ENCODE assay signal across 28 cellular contexts in genomic region chr6:2984738-2985381, GRCh38. TPM values are rescaled to one million over a fixed set of nuclear protein-coding genes. Genes with fewer than 3 reads are reported as not detected.
DNase-seq lines count a peak whose midpoint lies in the region; ATAC-seq, FAIRE-seq and TF ChIP-seq lines count a peak whose summit lies in the region.
"Had no signal": no experiment of that assay in that cellular context is flagged by ENCODE, and none has a peak within 500 bp of the region (broad histone marks: within the 10 kb centered on the region; RNA-seq: fewer than 3 reads in every experiment).

No MANE protein-coding gene starts in this region.

- no peaks in the 10 kb centered on the region for H3K9me3 Mint-ChIP-seq in astrocyte (ENCODE audit: unreplicated experiment)
- H3K9me3 Mint-ChIP-seq: activated CD4-positive, alpha-beta memory T cell treated with anti-CD3 and anti-CD28 coated beads, Interleukin-2, amount 10 ng/mL, durations not matched to agents 7 days and 5 days; activated naive CD8-positive, alpha-beta T cell treated with anti-CD3 and anti-CD28 coated beads, Interleukin-2, amount 10 ng/mL, durations not matched to agents 7 days and 5 days; central memory CD8-positive, alpha-beta T cell; nephron progenitor cell had no signal

- H3K4me2 ChIP-seq in astrocyte (ENCODE audit: low read length) (no peak overlapping the region), mesenchymal stem cell (ENCODE audit: low read length, poor library complexity, severe bottlenecking) (no peak overlapping the region)
- H3K4me2 ChIP-seq: hepatocyte had no signal

- H2BK15ac ChIP-seq in mesenchymal stem cell (ENCODE audit: low read depth, poor library complexity, severe bottlenecking) = no peak overlapping the region

- H2BK5ac ChIP-seq in mesenchymal stem cell (ENCODE audit: low read depth, low read length, poor library complexity, severe bottlenecking) = no peak overlapping the region

- no peaks in the 10 kb centered on the region for H3K36me3 ChIP-seq in HUES64 (ENCODE audit: insufficient read depth, low read length)
- no peaks in the 10 kb centered on the region for H3K36me3 ChIP-seq in astrocyte (ENCODE audit: insufficient read depth, low read length)
- H3K36me3 ChIP-seq in mesenchymal stem cell (ENCODE audit: control insufficient read depth in 1 of 2, insufficient read depth in 2 of 2, low read depth in 1 of 2, low read length in 2 of 2) = no peaks in the 10 kb centered on the region
- H3K36me3 ChIP-seq in transverse colon = no peaks in the 10 kb centered on the region
- no peaks in the 10 kb centered on the region for H3K36me3 ChIP-seq in lower lobe of right lung
- H3K36me3 ChIP-seq: ascending aorta, gastroesophageal sphincter, left ventricle myocardium inferior had no signal

- H3K27me3 ChIP-seq in HUES64 (ENCODE audit: insufficient read depth, low read length) (no peaks in the 10 kb centered on the region), astrocyte (ENCODE audit: insufficient read depth, low read length) (no peaks in the 10 kb centered on the region), mesenchymal stem cell (ENCODE audit: control insufficient read depth in 1 of 2, insufficient read depth in 1 of 2, low read length in 2 of 2) (no peaks in the 10 kb centered on the region), transverse colon (no peaks in the 10 kb centered on the region), lower lobe of right lung (ENCODE audit: low read depth) (no peaks in the 10 kb centered on the region)
- H3K27me3 ChIP-seq: ascending aorta, gastroesophageal sphincter, hepatocyte, testis had no signal

- H3K4me3 ChIP-seq in HUES64 (ENCODE audit: low read length) = no peak overlapping the region
- no peak overlapping the region for H3K4me3 ChIP-seq in astrocyte (ENCODE audit: insufficient read depth, low read depth, low read length)
- no peak overlapping the region for H3K4me3 ChIP-seq in mesenchymal stem cell (ENCODE audit: insufficient read depth in 1 of 2, low read depth in 1 of 2, low read length in 2 of 2)
- H3K4me3 ChIP-seq in transverse colon = peak overlapping the region in 1 of 4 donors; percentile 7
- H3K4me3 ChIP-seq in lower lobe of right lung = no peak overlapping the region
- no peak overlapping the region for H3K4me3 ChIP-seq in lower leg skin (ENCODE audit: low read depth, poor library complexity, severe bottlenecking)
- H3K4me3 ChIP-seq: ascending aorta, gastroesophageal sphincter, hepatocyte, left ventricle myocardium inferior, testis had no signal

- H3K14ac ChIP-seq in mesenchymal stem cell (ENCODE audit: low read length in 2 of 2) = no peak overlapping the region

- H2AFZ ChIP-seq in astrocyte (ENCODE audit: low read depth, low read length) (no peak overlapping the region), mesenchymal stem cell (ENCODE audit: low read depth, low read length) (no peak overlapping the region)
- H2AFZ ChIP-seq: hepatocyte had no signal

- no peak overlapping the region for H2BK120ac ChIP-seq in mesenchymal stem cell (ENCODE audit: low read depth, low read length)

- ATAC-seq in lower lobe of right lung (no peak), HG03039 (IDR thresholded peaks at IDR 0.05; ENCODE audit: unreplicated experiment) (no peak), GM18519 (IDR thresholded peaks at IDR 0.05; ENCODE audit: low FRiP score, unreplicated experiment) (no peak)
- ATAC-seq: activated CD4-positive, CD25-positive, alpha-beta regulatory T cell treated with anti-CD3 and anti-CD28 coated beads, Interleukin-2, amount 50 U/mL, for 24 hours; gastroesophageal sphincter had no signal

- no peak for TF ChIP-seq CTCF in astrocyte (IDR thresholded peaks at IDR 0.05; ENCODE audit: insufficient read depth, low read depth, low read length)
- no peak for TF ChIP-seq CTCF in transverse colon (IDR thresholded peaks at IDR 0.05)
- TF ChIP-seq CTCF in lower lobe of right lung (IDR thresholded peaks at IDR 0.05) = no peak
- no peak for TF ChIP-seq CTCF in lower leg skin (IDR thresholded peaks at IDR 0.05)

- no peak for DNase-seq in astrocyte (ENCODE audit: low read depth)
- DNase-seq in mesenchymal stem cell = no peak
- peak; percentile 43 for DNase-seq in transverse colon
- no peak for DNase-seq in lower lobe of right lung
- DNase-seq in lower leg skin (ENCODE audit: low spot score in 2 of 2) = no peak
- DNase-seq: activated CD4-positive, alpha-beta memory T cell treated with anti-CD3 and anti-CD28 coated beads, Interleukin-2, amount 10 ng/mL, durations not matched to agents 7 days and 5 days; activated gamma-delta T cell; activated naive CD8-positive, alpha-beta T cell treated with anti-CD3 and anti-CD28 coated beads, Interleukin-2, amount 10 ng/mL, durations not matched to agents 7 days and 5 days; C1 segment of cervical spinal cord; dermis blood vessel endothelial cell; DMS79 treated with DMSO at 0.1 percent for 48 hours; left ventricle myocardium inferior; NCI-H1105; NCI-H1930; NCI-H69; nephron progenitor cell; stimulated activated naive CD4-positive, alpha-beta T cell; testis had no signal

- H3K79me2 ChIP-seq in astrocyte (ENCODE audit: insufficient read depth, low read length) = no peaks in the 10 kb centered on the region
- H3K79me2 ChIP-seq: hepatocyte had no signal

- no peak overlapping the region for H4K91ac ChIP-seq in mesenchymal stem cell (ENCODE audit: low read length)

- H2AK5ac ChIP-seq in mesenchymal stem cell (ENCODE audit: low read length, severe bottlenecking) = no peak overlapping the region

- no peak for TF ChIP-seq EP300 in transverse colon (IDR thresholded peaks at IDR 0.05; ENCODE audit: low read depth)

- H3K27ac ChIP-seq in HUES64 (ENCODE audit: low read depth, low read length) (peak overlapping the region; percentile 34; the same call in 1 of the 2 replicates), astrocyte (ENCODE audit: low read depth, low read length) (no peak overlapping the region), mesenchymal stem cell (ENCODE audit: low read length, poor library complexity, severe bottlenecking) (no peak overlapping the region), transverse colon (peak overlapping the region; percentile 97 to 99 (median 98)), lower lobe of right lung (no peak overlapping the region)
- H3K27ac ChIP-seq: ascending aorta, gastroesophageal sphincter, left ventricle myocardium inferior, testis had no signal

- in situ Hi-C loops in transverse colon (cut with MboI; ENCODE audit: low pct_ligation_motif_present in 1 of 4, low pct_unique_long_range_greater_than_20kb in 1 of 4, low sequenced_read_pairs in 3 of 4) = no loop called here

- no peak overlapping the region for H3K4ac ChIP-seq in mesenchymal stem cell (ENCODE audit: low read depth in 1 of 2, low read length in 2 of 2)

- H2BK12ac ChIP-seq in mesenchymal stem cell (ENCODE audit: low read length in 2 of 2) = no peak overlapping the region

- no peaks in the 10 kb centered on the region for H3K79me1 ChIP-seq in mesenchymal stem cell (replicated peaks; ENCODE audit: low read length, poor library complexity, severe bottlenecking)

- H3K27me3 Mint-ChIP-seq in astrocyte (ENCODE audit: low read depth, unreplicated experiment) = peaks cover 11% of the 10 kb centered on the region

- H3K9ac ChIP-seq in HUES64 (ENCODE audit: low read depth, low read length) = no peak overlapping the region
- no peak overlapping the region for H3K9ac ChIP-seq in astrocyte (ENCODE audit: low read length)
- no peak overlapping the region for H3K9ac ChIP-seq in mesenchymal stem cell (ENCODE audit: low read length)

- H3K18ac ChIP-seq in mesenchymal stem cell (ENCODE audit: low read depth in 1 of 2, low read length in 2 of 2) = no peak overlapping the region

- H3K23ac ChIP-seq in mesenchymal stem cell (ENCODE audit: low read length in 2 of 2) = no peak overlapping the region

- peaks cover 18% of the 10 kb centered on the region for H3K4me1 Mint-ChIP-seq in astrocyte (ENCODE audit: low read depth, unreplicated experiment)

- intact Hi-C loops in transverse colon (cut with DNase I; ENCODE audit: low total_unique reads) (loop anchor here (5.0 kb wide), 1 partner anchor 33 kb away; no protein-coding TSS in a partner anchor), lower lobe of right lung (cut with DNase I) (no loop called here), lower leg skin (cut with DNase I; ENCODE audit: low total_unique reads) (no loop called here)

- TF ChIP-seq POLR2A in transverse colon (IDR thresholded peaks at IDR 0.05) (no peak), lower leg skin (IDR thresholded peaks at IDR 0.05) (no peak)

- H3K9me3 ChIP-seq in HUES64 (ENCODE audit: insufficient read depth, low read depth, low read length) (no peaks in the 10 kb centered on the region), astrocyte (ENCODE audit: insufficient read depth, low read depth, low read length) (no peaks in the 10 kb centered on the region), mesenchymal stem cell (ENCODE audit: control insufficient read depth, low read length) (no peaks in the 10 kb centered on the region), transverse colon (no peaks in the 10 kb centered on the region), lower lobe of right lung (no peaks in the 10 kb centered on the region)
- H3K9me3 ChIP-seq: ascending aorta, gastroesophageal sphincter, left ventricle myocardium inferior, testis had no signal

- no peaks in the 10 kb centered on the region for H4K20me1 ChIP-seq in astrocyte (ENCODE audit: insufficient read depth, low read length)

- no peak for FAIRE-seq in astrocyte (lab: Jason Lieb, UNC)
- FAIRE-seq: islet of Langerhans, TTC549 had no signal

- peak overlapping the region; percentile 38 for H4K8ac ChIP-seq in mesenchymal stem cell (ENCODE audit: low read length)

- H3K36me3 Mint-ChIP-seq in astrocyte (ENCODE audit: low read depth, unreplicated experiment) = no peaks in the 10 kb centered on the region
- H3K36me3 Mint-ChIP-seq: activated naive CD8-positive, alpha-beta T cell treated with anti-CD3 and anti-CD28 coated beads, Interleukin-2, amount 10 ng/mL, durations not matched to agents 7 days and 5 days had no signal

- no peak overlapping the region for H3K27ac Mint-ChIP-seq in astrocyte (ENCODE audit: unreplicated experiment)
- H3K27ac Mint-ChIP-seq: activated CD4-positive, alpha-beta memory T cell treated with anti-CD3 and anti-CD28 coated beads, Interleukin-2, amount 10 ng/mL, durations not matched to agents 7 days and 5 days; activated naive CD8-positive, alpha-beta T cell treated with anti-CD3 and anti-CD28 coated beads, Interleukin-2, amount 10 ng/mL, durations not matched to agents 7 days and 5 days had no signal

- H3K4me1 ChIP-seq in HUES64 (ENCODE audit: insufficient read depth, low read length) (peaks cover 14% of the 10 kb centered on the region), astrocyte (ENCODE audit: insufficient read depth, low read length) (peaks cover 29% of the 10 kb centered on the region), mesenchymal stem cell (ENCODE audit: control insufficient read depth, insufficient read depth, low read depth, low read length) (peaks cover 5% of the 10 kb centered on the region), transverse colon (peaks cover 28 to 79% (median 61%) of the 10 kb centered on the region in 4 donors), lower lobe of right lung (peaks cover 43% of the 10 kb centered on the region)

- WGBS in HUES64 = 42% methylated on average over 12 of the region's 12 CpGs
- whole genome bisulfite sequencing in mesenchymal stem cell = 83% methylated on average over 12 of the region's 12 CpGs
- 66% methylated on average over 12 of the region's 12 CpGs; no CpG with 5 or more reads in 1 of the 2 donors for WGBS in transverse colon (ENCODE audit: low coverage in 1 of 2), 2 donors
- WGBS in lower leg skin, 2 donors = 77 to 84% methylated on average over 12 of the region's 12 CpGs

- peak overlapping the region; percentile 22 for H3K4me3 Mint-ChIP-seq in astrocyte (ENCODE audit: unreplicated experiment)
- H3K4me3 Mint-ChIP-seq: activated CD4-positive, alpha-beta memory T cell treated with anti-CD3 and anti-CD28 coated beads, Interleukin-2, amount 10 ng/mL, durations not matched to agents 7 days and 5 days; activated naive CD8-positive, alpha-beta T cell treated with anti-CD3 and anti-CD28 coated beads, Interleukin-2, amount 10 ng/mL, durations not matched to agents 7 days and 5 days; central memory CD8-positive, alpha-beta T cell; nephron progenitor cell had no signal

RNA-seq across cellular contexts. Expression of gene SERPINB6, which starts 13.5 kb away (rescaled TPM):
- 15.9 TPM for polyA plus RNA-seq in HUES64 (2013, experiment 1 of 2)
- polyA plus RNA-seq in HUES64 (2013, experiment 2 of 2) = 21.7 TPM
- total RNA-seq in astrocyte (68.4 and 75.3 TPM in 2 replicates), transverse colon (100 to 1,000 TPM; 134 to 276 (median 170) TPM), lower lobe of right lung (160 TPM), lower leg skin (10 to 100 TPM; 21.2 to 37.0 (median 35.6) TPM)
- 173 TPM for polyA plus RNA-seq in mesenchymal stem cell (2013, experiment 1 of 2)
- polyA plus RNA-seq in mesenchymal stem cell (2013, experiment 2 of 2) = 171 TPM

RNA-seq across cellular contexts. Expression of gene NQO2, which starts 14.8 kb away (rescaled TPM):
- polyA plus RNA-seq in HUES64 (2013, experiment 1 of 2) = 125 TPM
- polyA plus RNA-seq in HUES64 (2013, experiment 2 of 2) = 138 TPM
- 9.4 and 12.4 TPM in 2 replicates for total RNA-seq in astrocyte
- polyA plus RNA-seq in mesenchymal stem cell (2013, experiment 1 of 2) = 20.8 TPM
- 21.0 TPM for polyA plus RNA-seq in mesenchymal stem cell (2013, experiment 2 of 2)
- total RNA-seq in transverse colon = 1 to 10 TPM in 3 of 4 donors, under 1 TPM in 1; 1.00 to 9.7 (median 7.2) TPM
- total RNA-seq in lower lobe of right lung = 22.4 TPM
- total RNA-seq in lower leg skin = 10 to 100 TPM; 24.4 to 40.5 (median 36.7) TPM

Comparison
In these comparisons a context has a peak if more than half of its experiments do, and no peak if none do; other contexts are left out.
1. H3K27ac ChIP-seq: peak in HUES64 (single experiment) and transverse colon (4 of 4); none in astrocyte (single experiment), mesenchymal stem cell (single experiment) and lower lobe of right lung (single experiment).